18 cellular contexts compared by ENCODE assay signal in the genomic region with DNA sequence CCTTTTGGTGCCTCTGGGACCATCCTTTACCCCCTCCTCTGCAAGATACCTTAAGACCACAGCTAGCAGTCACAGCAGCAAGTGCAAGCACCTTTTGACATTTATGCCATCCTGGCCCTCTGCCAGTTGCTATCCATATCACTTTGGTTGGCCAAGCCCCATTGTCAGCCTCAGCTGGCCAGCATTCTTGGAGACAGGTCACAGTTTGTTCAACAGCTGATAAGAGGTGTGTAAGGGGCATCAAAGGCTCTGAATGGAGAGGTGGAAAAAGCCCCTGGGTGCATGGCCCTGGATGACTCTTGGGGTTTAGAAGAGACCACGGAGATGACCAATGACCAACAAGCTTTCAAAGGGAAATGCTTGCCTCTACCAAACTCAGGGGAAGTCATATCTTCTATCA.
"Had no signal": no experiment of that assay in that cellular context is flagged by ENCODE, and none has a peak within 500 bp of the region (broad histone marks: within the 10 kb centered on the region; RNA-seq: fewer than 3 reads in every experiment).

No MANE protein-coding gene starts in this region.

- H3K27ac ChIP-seq: heart left ventricle, stomach, thoracic aorta, transverse colon had no signal

- H3K27me3 Mint-ChIP-seq: naive B cell had no signal

- H3K4me1 Mint-ChIP-seq: central memory CD8-positive, alpha-beta T cell; mesothelial cell of epicardium; nephron had no signal

- H3K4me1 ChIP-seq: heart left ventricle, stomach, transverse colon had no signal

- H3K27me3 ChIP-seq: stomach, transverse colon had no signal

- H3K4me3 Mint-ChIP-seq: central memory CD8-positive, alpha-beta T cell; endodermal cell; mesothelial cell of epicardium; naive B cell; nephron had no signal

- H3K4me3 ChIP-seq: heart left ventricle, stomach, thoracic aorta, transverse colon had no signal

- DNase-seq: dermis blood vessel endothelial cell; effector CD4-positive, alpha-beta T cell; endodermal cell; erythroblast; hippocampal formation; kidney glomerular epithelial cell; naive B cell; stimulated activated CD4-positive, alpha-beta T cell treated with anti-CD3 and anti-CD28 coated beads, Interleukin-12 subunit alpha, Interleukin-12 subunit beta, amount 100 ng/mL, for 4 hours; stimulated activated naive CD4-positive, alpha-beta T cell; stomach; substantia nigra; transverse colon had no signal

- H3K9me3 Mint-ChIP-seq: central memory CD8-positive, alpha-beta T cell had no signal

- ATAC-seq: sciatic nerve had no signal

- H3K27ac Mint-ChIP-seq: endodermal cell, mesothelial cell of epicardium, naive B cell, nephron had no signal

- H3K36me3 ChIP-seq: heart left ventricle, stomach, thoracic aorta, transverse colon had no signal

- H3K9me3 ChIP-seq: heart left ventricle, stomach, thoracic aorta, transverse colon had no signal

- H3K36me3 Mint-ChIP-seq: mesothelial cell of epicardium, naive B cell had no signal
